Comparison of ENCODE assay signal across 14 cellular contexts in genomic region chr7:154255324-154255723, GRCh38.
"Had no signal": no experiment of that assay in that cellular context is flagged by ENCODE, and none has a peak within 500 bp of the region (broad histone marks: within the 10 kb centered on the region; RNA-seq: fewer than 3 reads in every experiment).

No MANE protein-coding gene starts in this region.

- DNase-seq: activated CD4-positive, alpha-beta T cell treated with anti-CD3 and anti-CD28 coated beads, Interleukin-2, amount 50 U/mL, for 48 hours; adrenal gland; esophagus squamous epithelium; hippocampal formation; kidney; left ventricle myocardium inferior; naive B cell; psoas muscle; stomach; testis; upper lobe of right lung; WERI-Rb-1 had no signal

- H3K27me3 ChIP-seq: adrenal gland, esophagus squamous epithelium, neural progenitor cell, stomach, testis, upper lobe of right lung had no signal

- ATAC-seq: psoas muscle, sciatic nerve, upper lobe of right lung had no signal

- H3K4me3 ChIP-seq: adrenal gland, esophagus squamous epithelium, left ventricle myocardium inferior, neural progenitor cell, psoas muscle, stomach, testis, upper lobe of right lung had no signal

- H3K36me3 ChIP-seq: adrenal gland, esophagus squamous epithelium, left ventricle myocardium inferior, neural progenitor cell, stomach, upper lobe of right lung, WERI-Rb-1 had no signal
